Comparison of ENCODE assay signal across 17 cellular contexts in the genomic region with DNA sequence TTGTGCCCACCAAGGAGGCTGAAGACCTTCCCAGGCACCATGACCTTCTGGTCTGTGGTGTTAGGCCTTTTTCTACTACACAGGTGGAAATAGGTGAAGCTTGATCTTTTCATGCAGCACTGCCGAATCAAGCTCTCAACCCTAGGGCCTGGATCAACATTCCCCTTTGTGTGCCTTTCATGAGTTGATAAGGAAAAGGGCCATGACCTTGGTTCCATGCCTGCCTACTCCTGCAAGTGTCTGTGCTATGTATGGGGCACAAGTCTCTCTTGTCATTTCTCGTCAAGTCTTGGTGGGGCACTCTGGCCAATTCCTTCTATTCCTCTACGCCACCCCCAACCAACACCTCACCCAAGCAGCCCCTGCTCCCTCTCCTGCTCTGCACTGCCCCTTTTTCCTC.
DNase-seq lines count a peak whose midpoint lies in the region; ATAC-seq, FAIRE-seq and TF ChIP-seq lines count a peak whose summit lies in the region.
"Had no signal": no experiment of that assay in that cellular context is flagged by ENCODE, and none has a peak within 500 bp of the region (broad histone marks: within the 10 kb centered on the region; RNA-seq: fewer than 3 reads in every experiment).

No MANE protein-coding gene starts in this region.

- FAIRE-seq in bronchial epithelial cell (lab: Jason Lieb, UNC): peak; percentile 18
- FAIRE-seq: GM12891 had no signal

- H3K27ac Mint-ChIP-seq in T-helper 17 cell: peak overlapping the region; percentile 73
- H3K27ac Mint-ChIP-seq in neural crest cell (ENCODE audit: unreplicated experiment): peak overlapping the region; percentile 57
- H3K27ac Mint-ChIP-seq: CD4-positive, alpha-beta memory T cell; H9 had no signal

- no peaks in the 10 kb centered on the region for H3K9me3 Mint-ChIP-seq in neural crest cell
- H3K9me3 Mint-ChIP-seq: CD4-positive, alpha-beta memory T cell; H9 had no signal

- DNase-seq in T-helper 17 cell: no peak
- DNase-seq in bronchial epithelial cell (ENCODE audit: low read depth): no peak
- no peak for DNase-seq in neural crest cell (ENCODE audit: low read depth, low spot score)
- no peak for DNase-seq in activated CD4-positive, alpha-beta T cell treated with anti-CD3 and anti-CD28 coated beads, Interleukin-2, amount 50 U/mL, for 48 hours
- DNase-seq in NAMALWA (ENCODE audit: low spot score): no peak
- DNase-seq: C1 segment of cervical spinal cord; Calu3; CD4-positive, alpha-beta memory T cell; COR-L47; DMS53; DMS79 treated with DMSO at 0.1 percent for 48 hours; GF-D8; GM23248; H9 had no signal

- peaks cover 38% of the 10 kb centered on the region for H3K27me3 Mint-ChIP-seq in T-helper 17 cell
- no peaks in the 10 kb centered on the region for H3K27me3 Mint-ChIP-seq in neural crest cell (ENCODE audit: low read depth)

- H3K9me3 ChIP-seq in T-helper 17 cell (ENCODE audit: control insufficient read depth, low read length, poor library complexity, severe bottlenecking): no peaks in the 10 kb centered on the region

- ATAC-seq in T-helper 17 cell (no peak), GM18505 (IDR thresholded peaks at IDR 0.05; ENCODE audit: unreplicated experiment) (no peak)
- ATAC-seq: HCT116 had no signal

- H3K4me3 Mint-ChIP-seq in T-helper 17 cell: no peak overlapping the region
- H3K4me3 Mint-ChIP-seq in neural crest cell: peak overlapping the region; percentile 9
- H3K4me3 Mint-ChIP-seq: CD4-positive, alpha-beta memory T cell; H9 had no signal

- H3K4me3 ChIP-seq in bronchial epithelial cell (ENCODE audit: low read depth, low read length): no peak overlapping the region
- H3K4me3 ChIP-seq: GM23248 had no signal

- H3K36me3 ChIP-seq in bronchial epithelial cell (ENCODE audit: control insufficient read depth, insufficient read depth, low read length): no peaks in the 10 kb centered on the region

- no peak for TF ChIP-seq CTCF in bronchial epithelial cell (IDR thresholded peaks at IDR 0.05; ENCODE audit: insufficient read depth, low read length, severe bottlenecking)
- TF ChIP-seq CTCF in neural crest cell (conservative IDR thresholded peaks at IDR 0.05): no peak

- H3K27me3 ChIP-seq in bronchial epithelial cell (ENCODE audit: control insufficient read depth, insufficient read depth, low read length): no peaks in the 10 kb centered on the region

- TF ChIP-seq POLR2A in GM18505 (IDR thresholded peaks at IDR 0.05; ENCODE audit: borderline replicate concordance, extremely low read depth, insufficient read depth, insufficient read length): no peak

- no peaks in the 10 kb centered on the region for H3K4me1 Mint-ChIP-seq in T-helper 17 cell
- peaks cover 17% of the 10 kb centered on the region for H3K4me1 Mint-ChIP-seq in neural crest cell
- H3K4me1 Mint-ChIP-seq: CD4-positive, alpha-beta memory T cell had no signal

- H3K36me3 Mint-ChIP-seq in T-helper 17 cell (ENCODE audit: low read depth): peaks cover 4% of the 10 kb centered on the region
- peaks cover 17% of the 10 kb centered on the region for H3K36me3 Mint-ChIP-seq in neural crest cell (ENCODE audit: low read depth)
- H3K36me3 Mint-ChIP-seq: CD4-positive, alpha-beta memory T cell had no signal
